8 cellular contexts compared by ENCODE assay signal in genomic region chr1:148389027-148389339, GRCh38.
DNase-seq lines count a peak whose midpoint lies in the region; ATAC-seq and TF ChIP-seq lines count a peak whose summit lies in the region.

No MANE protein-coding gene starts in this region.

- H3K4me1 ChIP-seq in iPS-18a (ENCODE audit: control insufficient read depth, low read depth, low read length) = peaks cover 4% of the 10 kb centered on the region

- no peaks in the 10 kb centered on the region for H3K36me3 Mint-ChIP-seq in activated naive CD4-positive, alpha-beta T cell treated with anti-CD3 and anti-CD28 coated beads, Interleukin-2, amount 50 U/mL, for 72 hours
- peaks cover 13% of the 10 kb centered on the region for H3K36me3 Mint-ChIP-seq in stimulated activated effector memory CD8-positive, alpha-beta T cell treated with anti-CD3 and anti-CD28 coated beads, Interleukin-12 subunit alpha, Interleukin-12 subunit beta, amount 100 ng/mL, for 72 hours

- H3K9me3 ChIP-seq in iPS-18a (ENCODE audit: control insufficient read depth, low read depth, low read length) = no peaks in the 10 kb centered on the region

- peaks cover 31% of the 10 kb centered on the region for H3K4me1 Mint-ChIP-seq in stimulated activated effector memory CD8-positive, alpha-beta T cell treated with anti-CD3 and anti-CD28 coated beads, Interleukin-12 subunit alpha, Interleukin-12 subunit beta, amount 100 ng/mL, for 72 hours

- H3K9ac ChIP-seq in iPS-18a (ENCODE audit: low read length) = peak overlapping the region; percentile 73

- ATAC-seq in activated naive CD4-positive, alpha-beta T cell treated with anti-CD3 and anti-CD28 coated beads, Interleukin-2, amount 50 U/mL, for 72 hours = no peak
- ATAC-seq in stimulated activated effector memory CD8-positive, alpha-beta T cell treated with anti-CD3 and anti-CD28 coated beads, Interleukin-12 subunit alpha, Interleukin-12 subunit beta, amount 100 ng/mL, for 72 hours = no peak
- ATAC-seq in GM19035 (IDR thresholded peaks at IDR 0.05; ENCODE audit: unreplicated experiment) = no peak

- no peak for TF ChIP-seq CTCF in HFF-Myc (IDR thresholded peaks at IDR 0.05; ENCODE audit: low read depth, low read length, missing control alignments)

- peak overlapping the region; percentile 97 to 100 for H3K27ac Mint-ChIP-seq in activated naive CD4-positive, alpha-beta T cell treated with anti-CD3 and anti-CD28 coated beads, Interleukin-2, amount 50 U/mL, for 72 hours
- H3K27ac Mint-ChIP-seq in stimulated activated effector memory CD8-positive, alpha-beta T cell treated with anti-CD3 and anti-CD28 coated beads, Interleukin-12 subunit alpha, Interleukin-12 subunit beta, amount 100 ng/mL, for 72 hours = peak overlapping the region; percentile 99

- no peaks in the 10 kb centered on the region for H3K27me3 ChIP-seq in iPS-18a (ENCODE audit: control insufficient read depth, insufficient read depth, low read length)

- H3K4me3 ChIP-seq in HFF-Myc (replicated peaks; ENCODE audit: low read depth, low read length) (peak overlapping the region; percentile 43), iPS-18a (ENCODE audit: low read length) (peak overlapping the region; percentile 63)

- peak overlapping the region; percentile 88 for H3K4me3 Mint-ChIP-seq in stimulated activated effector memory CD8-positive, alpha-beta T cell treated with anti-CD3 and anti-CD28 coated beads, Interleukin-12 subunit alpha, Interleukin-12 subunit beta, amount 100 ng/mL, for 72 hours

- no peak overlapping the region for H3K27ac ChIP-seq in iPS-18a (ENCODE audit: low read length)

- DNase-seq in HFF-Myc (ENCODE audit: extremely low read depth, low read depth) (no peak), NCI-H128 (lab: John Stamatoyannopoulos, UW; ENCODE audit: unreplicated experiment) (no peak), kidney glomerular epithelial cell (lab: John Stamatoyannopoulos, UW) (no peak), NOMO-1 (lab: John Stamatoyannopoulos, UW; ENCODE audit: unreplicated experiment in 2 of 2) (no peak)
- DNase-seq in activated naive CD4-positive, alpha-beta T cell treated with anti-CD3 and anti-CD28 coated beads, Interleukin-2, amount 50 U/mL, for 72 hours (ENCODE audit: low spot score in 2 of 2) = no peak
- no peak for DNase-seq in stimulated activated effector memory CD8-positive, alpha-beta T cell treated with anti-CD3 and anti-CD28 coated beads, Interleukin-12 subunit alpha, Interleukin-12 subunit beta, amount 100 ng/mL, for 72 hours (ENCODE audit: low spot score in 2 of 2)

- peaks cover 0 to 5% of the 10 kb centered on the region in 2 donors for H3K9me3 Mint-ChIP-seq in activated naive CD4-positive, alpha-beta T cell treated with anti-CD3 and anti-CD28 coated beads, Interleukin-2, amount 50 U/mL, for 72 hours
- H3K9me3 Mint-ChIP-seq in stimulated activated effector memory CD8-positive, alpha-beta T cell treated with anti-CD3 and anti-CD28 coated beads, Interleukin-12 subunit alpha, Interleukin-12 subunit beta, amount 100 ng/mL, for 72 hours = no peaks in the 10 kb centered on the region

- H3K36me3 ChIP-seq in iPS-18a (ENCODE audit: control insufficient read depth, low read depth, low read length) = no peaks in the 10 kb centered on the region
